21 cellular contexts compared by ENCODE assay signal in the genomic region with DNA sequence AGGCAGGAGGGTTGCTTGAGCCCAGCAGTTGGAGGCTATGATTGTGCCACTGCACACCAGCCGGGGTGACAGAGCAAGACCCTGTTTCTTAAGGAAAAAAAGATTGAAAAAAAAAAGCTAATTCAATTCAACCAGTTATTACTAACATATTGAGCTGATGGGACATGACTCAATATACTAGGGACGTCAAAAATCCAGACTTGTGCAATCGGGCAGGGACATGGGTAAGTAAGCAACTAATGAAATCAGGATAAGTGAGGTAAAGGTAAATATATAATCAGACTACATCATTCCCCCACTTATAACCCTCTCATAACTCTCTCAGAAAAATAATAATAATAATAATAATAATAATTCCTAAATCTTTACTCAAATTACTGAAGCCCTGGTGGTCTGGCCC. TPM values are rescaled to one million over a fixed set of nuclear protein-coding genes. Genes with fewer than 3 reads are reported as not detected.
DNase-seq lines count a peak whose midpoint lies in the region; ATAC-seq and TF ChIP-seq lines count a peak whose summit lies in the region.
"Had no signal": no experiment of that assay in that cellular context is flagged by ENCODE, and none has a peak within 500 bp of the region (broad histone marks: within the 10 kb centered on the region; RNA-seq: fewer than 3 reads in every experiment).

No MANE protein-coding gene starts in this region.

- H2BK15ac ChIP-seq in mesenchymal stem cell (ENCODE audit: low read depth, poor library complexity, severe bottlenecking) = no peak overlapping the region

- H4K91ac ChIP-seq in mesenchymal stem cell (ENCODE audit: low read length) = no peak overlapping the region

- no CpG with 5 or more reads among the region's 3 CpGs for WGBS in mesenchymal stem cell

- H2AK5ac ChIP-seq in mesenchymal stem cell (ENCODE audit: low read length, severe bottlenecking) = peak overlapping the region; percentile 99

- no peaks in the 10 kb centered on the region for H3K27me3 ChIP-seq in HUES48 (ENCODE audit: control insufficient read depth, insufficient read depth, low read length)
- H3K27me3 ChIP-seq in mesenchymal stem cell (ENCODE audit: control insufficient read depth in 1 of 2, insufficient read depth in 1 of 2, low read length in 2 of 2) = no peaks in the 10 kb centered on the region
- H3K27me3 ChIP-seq: BE2C, Peyer's patch had no signal

- CTCF ChIA-PET in GM10248 (lab: Yijun Ruan, JAX) (interaction anchor here (1.3 kb wide), 1 partner anchor 72 kb away, joined by 4 read pairs; no protein-coding TSS in a partner anchor), OCI-LY7 (lab: Charles Lee; ENCODE audit: unreplicated experiment) (no interaction called here)

- no peak overlapping the region for H3K18ac ChIP-seq in mesenchymal stem cell (ENCODE audit: low read depth in 1 of 2, low read length in 2 of 2)

- H3K27ac ChIP-seq in HUES48 (ENCODE audit: low read depth, low read length) (peak overlapping the region; percentile 2), mesenchymal stem cell (ENCODE audit: low read length, poor library complexity, severe bottlenecking) (peak overlapping the region; percentile 91), OCI-LY7 (ENCODE audit: low read depth, low read length, poor library complexity, severe bottlenecking) (no peak overlapping the region)
- H3K27ac ChIP-seq: Peyer's patch had no signal

- peak; percentile 19 for DNase-seq in AG08395 (ENCODE audit: low spot score)
- DNase-seq in glomerular visceral epithelial cell (ENCODE audit: extremely low spot score) = peak; percentile 66
- DNase-seq in mesenchymal stem cell = no peak
- no peak for DNase-seq in DMS 273 treated with DMSO at 0.1 percent for 48 hours (lab: John Stamatoyannopoulos, UW)
- DNase-seq in GM10248 (ENCODE audit: extremely low spot score) = no peak
- no peak for DNase-seq in OCI-LY7 (ENCODE audit: low spot score)
- DNase-seq: BE2C; CD8-positive, alpha-beta T cell; HFFc6; KG1; NCI-H1092 treated with DMSO at 0.1 percent for 48 hours; NCI-H1694 treated with DMSO at 0.1 percent for 48 hours; NCI-H446; NCI-H748 treated with DMSO at 0.1 percent for 48 hours; Peyer's patch; SIG-M5 had no signal

- peak overlapping the region; percentile 94 for H2BK5ac ChIP-seq in mesenchymal stem cell (ENCODE audit: low read depth, low read length, poor library complexity, severe bottlenecking)

- H3K9me3 ChIP-seq in HUES48 (ENCODE audit: control insufficient read depth, insufficient read depth, low read length) (no peaks in the 10 kb centered on the region), mesenchymal stem cell (ENCODE audit: control insufficient read depth, low read length) (no peaks in the 10 kb centered on the region), OCI-LY7 (ENCODE audit: low read length) (no peaks in the 10 kb centered on the region)
- H3K9me3 ChIP-seq: BE2C, Peyer's patch had no signal

- no peak overlapping the region for H3K4me2 ChIP-seq in mesenchymal stem cell (ENCODE audit: low read length, poor library complexity, severe bottlenecking)
- H3K4me2 ChIP-seq in OCI-LY7 (ENCODE audit: low read length) = no peak overlapping the region

- H2BK120ac ChIP-seq in mesenchymal stem cell (ENCODE audit: low read depth, low read length) = no peak overlapping the region

- H3K79me2 ChIP-seq in OCI-LY7 (ENCODE audit: insufficient read depth, low read depth, low read length) = no peaks in the 10 kb centered on the region

- POLR2A ChIA-PET in GM10248 (lab: Yijun Ruan, JAX) = no interaction called here
- POLR2A ChIA-PET in OCI-LY7 (lab: Charles Lee) = interaction anchor here (0.7 kb wide), 1 partner anchor 562 kb away, joined by 3 read pairs; no protein-coding TSS in a partner anchor

- H2BK12ac ChIP-seq in mesenchymal stem cell (ENCODE audit: low read length in 2 of 2) = no peak overlapping the region

- H3K14ac ChIP-seq in mesenchymal stem cell (ENCODE audit: low read length in 2 of 2) = no peak overlapping the region

- H3K79me1 ChIP-seq in mesenchymal stem cell (replicated peaks; ENCODE audit: low read length, poor library complexity, severe bottlenecking) = no peaks in the 10 kb centered on the region

- intact Hi-C loops in OCI-LY7 (cut with micrococcal nuclease; ENCODE audit: unreplicated experiment) = no loop called here

- BruUV-seq in OCI-LY7 (replicated peaks; lab: Mats Ljungman, UMichigan) = no TSS peak

- H3K4me3 ChIP-seq in HUES48 (ENCODE audit: low read depth, low read length) (no peak overlapping the region), mesenchymal stem cell (ENCODE audit: insufficient read depth in 1 of 2, low read depth in 1 of 2, low read length in 2 of 2) (no peak overlapping the region), OCI-LY7 (ENCODE audit: low read depth, low read length, poor library complexity, severe bottlenecking) (no peak overlapping the region)
- H3K4me3 ChIP-seq: Peyer's patch had no signal

- no peak overlapping the region for H3K9ac ChIP-seq in HUES48 (ENCODE audit: low read depth, low read length)
- peak overlapping the region; percentile 9 for H3K9ac ChIP-seq in mesenchymal stem cell (ENCODE audit: low read length)

- ATAC-seq in HG02798 (IDR thresholded peaks at IDR 0.05; ENCODE audit: poor library complexity, unreplicated experiment) = no peak
- ATAC-seq: CD8-positive, alpha-beta T cell had no signal

- H3K36me3 ChIP-seq in HUES48 (ENCODE audit: control insufficient read depth, insufficient read depth, low read length) (no peaks in the 10 kb centered on the region), mesenchymal stem cell (ENCODE audit: control insufficient read depth in 1 of 2, insufficient read depth in 2 of 2, low read depth in 1 of 2, low read length in 2 of 2) (no peaks in the 10 kb centered on the region), OCI-LY7 (ENCODE audit: insufficient read depth, low read length) (no peaks in the 10 kb centered on the region)
- H3K36me3 ChIP-seq: BE2C, Peyer's patch had no signal

- H3K23ac ChIP-seq in mesenchymal stem cell (ENCODE audit: low read length in 2 of 2) = no peak overlapping the region

- H3K9me2 ChIP-seq in OCI-LY7 (ENCODE audit: insufficient read depth, low read length) = no peaks in the 10 kb centered on the region

- TF ChIP-seq CTCF in GM10248 (IDR thresholded peaks at IDR 0.05; ENCODE audit: control extremely low read depth, extremely low read depth, low read depth, missing control alignments) = no peak
- TF ChIP-seq CTCF in OCI-LY7 (conservative IDR thresholded peaks at IDR 0.05; ENCODE audit: low read length) = no peak

- H4K8ac ChIP-seq in mesenchymal stem cell (ENCODE audit: low read length) = no peak overlapping the region

- H3K4ac ChIP-seq in mesenchymal stem cell (ENCODE audit: low read depth in 1 of 2, low read length in 2 of 2) = no peak overlapping the region

- H3K4me1 ChIP-seq in HUES48 (ENCODE audit: control insufficient read depth, insufficient read depth, low read length) = no peaks in the 10 kb centered on the region
- H3K4me1 ChIP-seq in mesenchymal stem cell (ENCODE audit: control insufficient read depth, insufficient read depth, low read depth, low read length) = peaks cover 9% of the 10 kb centered on the region
- no peaks in the 10 kb centered on the region for H3K4me1 ChIP-seq in OCI-LY7 (ENCODE audit: insufficient read depth, low read length, poor library complexity, severe bottlenecking)
- H3K4me1 ChIP-seq: BE2C had no signal

- H4K20me1 ChIP-seq in OCI-LY7 (ENCODE audit: insufficient read depth, low read length) = no peaks in the 10 kb centered on the region

- H2AFZ ChIP-seq in mesenchymal stem cell (ENCODE audit: low read depth, low read length) = no peak overlapping the region
- no peak overlapping the region for H2AFZ ChIP-seq in OCI-LY7 (ENCODE audit: low read length)

RNA-seq across cellular contexts. Expression of gene HAVCR1, which starts 1.0 kb away (rescaled TPM):
- polyA plus RNA-seq in mesenchymal stem cell (2013, experiment 1 of 2) = 0.14 TPM
- polyA plus RNA-seq in mesenchymal stem cell (2013, experiment 2 of 2) = not detected
- 0.13 TPM in 1 of 2 replicates, not detected in the other for total RNA-seq in OCI-LY7 (2014; rRNA removed; shearing (Covaris generic))
- total RNA-seq in OCI-LY7 (2022) = not detected in 2 replicates
- total RNA-seq: A673, H1, HFFc6, M059J, Peyer's patch had no signal
- polyA plus RNA-seq: H1 had no signal

RNA-seq across cellular contexts. Expression of gene HAVCR2, which starts 49.0 kb away (rescaled TPM):
- polyA plus RNA-seq in mesenchymal stem cell (2013, experiment 1 of 2) = 0.11 TPM
- 0.21 TPM for polyA plus RNA-seq in mesenchymal stem cell (2013, experiment 2 of 2)
- 4.2 and 7.4 TPM in 2 replicates for total RNA-seq in OCI-LY7 (2014; rRNA removed; shearing (Covaris generic))
- 3.7 and 4.4 TPM in 2 replicates for total RNA-seq in OCI-LY7 (2022)
- total RNA-seq: H1 had no signal

Comparison
In these comparisons a context has a peak if more than half of its experiments do, and no peak if none do; other contexts are left out.
1. DNase-seq: peak in AG08395 (single experiment) and glomerular visceral epithelial cell (single experiment); none in mesenchymal stem cell (single experiment), DMS 273 treated with DMSO at 0.1 percent for 48 hours (single experiment), GM10248 (single experiment) and OCI-LY7 (single experiment).